ENCODE assay signal across 17 cellular contexts in the genomic region with DNA sequence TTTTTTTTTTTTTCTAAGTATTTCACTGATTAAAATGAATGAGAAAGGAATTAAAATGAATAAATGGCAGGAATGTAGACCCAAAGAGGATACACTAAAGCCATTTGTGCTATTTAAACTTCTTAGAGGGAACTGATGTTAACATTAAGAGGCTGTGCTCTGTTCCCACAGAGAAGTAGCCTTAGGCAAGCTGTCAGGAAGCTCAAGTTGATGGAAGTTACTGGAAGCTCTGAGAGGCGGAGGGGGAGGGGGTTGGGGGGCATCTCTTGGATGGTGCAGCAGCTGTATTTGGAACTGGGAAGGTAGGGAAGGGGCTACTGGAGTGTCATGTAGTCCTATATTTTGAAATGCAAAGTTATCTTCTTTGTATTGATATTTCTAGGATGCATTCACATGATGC.
DNase-seq lines count a peak whose midpoint lies in the region; ATAC-seq and TF ChIP-seq lines count a peak whose summit lies in the region.
"Had no signal": no experiment of that assay in that cellular context is flagged by ENCODE, and none has a peak within 500 bp of the region (broad histone marks: within the 10 kb centered on the region; RNA-seq: fewer than 3 reads in every experiment).

No MANE protein-coding gene starts in this region.

- no peak overlapping the region for H3K9ac ChIP-seq in colonic mucosa (ENCODE audit: low read depth in 2 of 2, low read length in 2 of 2)
- H3K9ac ChIP-seq: BLaER1 treated with 17β-estradiol and CSF1 and Interleukin-3, amounts not matched to agents 10 nM and 100 nM had no signal

- H3K36me3 ChIP-seq in colonic mucosa, result no peaks in the 10 kb centered on the region
- H3K36me3 ChIP-seq: BLaER1 treated with 17β-estradiol and CSF1 and Interleukin-3, amounts not matched to agents 10 nM and 100 nM had no signal

- no peaks in the 10 kb centered on the region for H3K4me1 ChIP-seq in colonic mucosa
- H3K4me1 ChIP-seq: BLaER1 treated with 17β-estradiol and CSF1 and Interleukin-3, amounts not matched to agents 10 nM and 100 nM had no signal

- intact Hi-C loops in colonic mucosa (cut with DNase I), result no loop called here

- H3K27ac ChIP-seq in colonic mucosa, result no peak overlapping the region
- H3K27ac ChIP-seq: BLaER1 treated with 17β-estradiol and CSF1 and Interleukin-3, amounts not matched to agents 10 nM and 100 nM had no signal

- no peaks in the 10 kb centered on the region for H3K9me3 ChIP-seq in colonic mucosa
- H3K9me3 ChIP-seq: BLaER1 treated with 17β-estradiol and CSF1 and Interleukin-3, amounts not matched to agents 10 nM and 100 nM; Caco-2 had no signal

- no peak for ATAC-seq in HG03095 (IDR thresholded peaks at IDR 0.05; ENCODE audit: unreplicated experiment)
- ATAC-seq: CD8-positive, alpha-beta T cell; GM12878; HCT116 had no signal

- no peak overlapping the region for H3K4me3 ChIP-seq in colonic mucosa
- H3K4me3 ChIP-seq: BLaER1 treated with 17β-estradiol and CSF1 and Interleukin-3, amounts not matched to agents 10 nM and 100 nM; GM12878 had no signal

- TF ChIP-seq CTCF in colonic mucosa (IDR thresholded peaks at IDR 0.05), result no peak

- no peaks in the 10 kb centered on the region for H3K27me3 ChIP-seq in colonic mucosa
- H3K27me3 ChIP-seq: BLaER1 treated with 17β-estradiol and CSF1 and Interleukin-3, amounts not matched to agents 10 nM and 100 nM had no signal

- DNase-seq in EH (ENCODE audit: low read depth) (peak; percentile 46), RPMI7951 (ENCODE audit: low read depth) (peak; percentile 3), foreskin melanocyte (peak; percentile 61), renal cortical epithelial cell (ENCODE audit: low read depth) (peak; percentile 19), NCI-H446 (lab: John Stamatoyannopoulos, UW) (no peak), colonic mucosa (no peak)
- DNase-seq: Caco-2; CD8-positive, alpha-beta T cell; DMS79; GOT3; H7; HFFc6; IMR-90 had no signal

Comparison
In these comparisons a context has a peak if more than half of its experiments do, and no peak if none do; other contexts are left out.
1. DNase-seq: peak in EH (single experiment), RPMI7951 (single experiment), foreskin melanocyte (single experiment) and renal cortical epithelial cell (single experiment); none in NCI-H446 (0 of 2) and colonic mucosa (single experiment).